In the genomic region with DNA sequence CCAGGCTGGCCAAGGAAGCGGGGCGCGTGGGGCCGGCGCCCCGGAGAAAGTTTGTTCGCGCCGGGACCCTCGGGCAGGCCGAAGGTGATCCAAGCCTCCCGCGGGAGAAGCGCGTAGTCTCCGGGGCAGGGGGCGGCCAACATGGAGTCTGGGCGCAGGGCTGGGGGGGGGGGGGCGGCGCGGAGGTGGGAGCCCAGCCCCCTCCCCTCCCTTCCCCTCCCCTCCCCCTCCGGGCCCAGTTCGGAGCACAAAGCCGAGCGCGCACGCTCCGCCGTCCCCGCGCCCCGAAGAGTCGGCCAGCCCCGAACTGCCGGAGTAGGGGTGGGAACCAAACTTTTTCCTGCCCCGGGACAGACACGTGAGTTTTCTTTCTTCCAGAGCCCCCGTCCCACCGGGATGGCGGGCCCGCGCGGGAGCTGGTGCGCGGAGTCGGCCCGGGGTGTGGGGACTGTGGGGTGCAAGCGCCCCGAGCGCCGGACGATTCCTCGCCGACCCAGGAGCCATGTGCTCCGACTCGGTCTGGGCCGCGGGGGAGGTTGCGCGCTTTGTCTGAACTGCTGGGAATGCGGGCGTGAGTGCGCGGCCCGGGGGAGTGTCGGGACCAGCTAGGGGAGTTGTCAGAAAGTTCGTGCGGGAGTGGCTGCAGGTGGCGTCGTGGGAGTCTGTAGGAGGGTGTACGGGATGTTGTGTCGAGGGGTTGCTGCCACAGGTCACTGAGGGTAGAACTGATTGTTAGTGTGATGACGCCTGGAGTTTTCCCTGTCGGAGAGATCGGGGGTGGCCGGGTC, we compare ENCODE assay signal across 1 cellular context.
TF ChIP-seq lines count a peak whose summit lies in the region.

No MANE protein-coding gene starts in this region.

TF ChIP-seq in HepG2, 621 proteins besides CTCF, POLR2A, EP300 and RAD21 (continued from another document and continues in another):
- TF ChIP-seq, protein P1, sequence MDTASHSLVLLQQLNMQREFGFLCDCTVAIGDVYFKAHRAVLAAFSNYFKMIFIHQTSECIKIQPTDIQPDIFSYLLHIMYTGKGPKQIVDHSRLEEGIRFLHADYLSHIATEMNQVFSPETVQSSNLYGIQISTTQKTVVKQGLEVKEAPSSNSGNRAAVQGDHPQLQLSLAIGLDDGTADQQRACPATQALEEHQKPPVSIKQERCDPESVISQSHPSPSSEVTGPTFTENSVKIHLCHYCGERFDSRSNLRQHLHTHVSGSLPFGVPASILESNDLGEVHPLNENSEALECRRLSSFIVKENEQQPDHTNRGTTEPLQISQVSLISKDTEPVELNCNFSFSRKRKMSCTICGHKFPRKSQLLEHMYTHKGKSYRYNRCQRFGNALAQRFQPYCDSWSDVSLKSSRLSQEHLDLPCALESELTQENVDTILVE (CRISPR knock-in tag; IDR thresholded peaks at IDR 0.05) = no peak
- TF ChIP-seq, protein P2, sequence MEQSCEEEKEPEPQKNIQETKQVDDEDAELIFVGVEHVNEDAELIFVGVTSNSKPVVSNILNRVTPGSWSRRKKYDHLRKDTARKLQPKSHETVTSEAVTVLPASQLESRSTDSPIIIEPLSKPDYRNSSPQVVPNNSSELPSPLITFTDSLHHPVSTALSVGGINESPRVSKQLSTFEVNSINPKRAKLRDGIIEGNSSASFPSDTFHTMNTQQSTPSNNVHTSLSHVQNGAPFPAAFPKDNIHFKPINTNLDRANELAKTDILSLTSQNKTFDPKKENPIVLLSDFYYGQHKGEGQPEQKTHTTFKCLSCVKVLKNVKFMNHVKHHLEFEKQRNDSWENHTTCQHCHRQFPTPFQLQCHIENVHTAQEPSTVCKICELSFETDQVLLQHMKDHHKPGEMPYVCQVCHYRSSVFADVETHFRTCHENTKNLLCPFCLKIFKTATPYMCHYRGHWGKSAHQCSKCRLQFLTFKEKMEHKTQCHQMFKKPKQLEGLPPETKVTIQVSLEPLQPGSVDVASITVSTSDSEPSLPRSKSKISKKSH (CRISPR knock-in tag; IDR thresholded peaks at IDR 0.05; ENCODE audit: borderline replicate concordance) = peak; percentile 89
- TF ChIP-seq HNRNPH1 (optimal IDR thresholded peaks at IDR 0.05; ENCODE audit: low read depth, low read length) = no peak
- no peak for TF ChIP-seq NR2F6 (IDR thresholded peaks at IDR 0.05)
- TF ChIP-seq NR2F6 (CRISPR knock-in tag; IDR thresholded peaks at IDR 0.05) = no peak; the same call in 1 of the 2 replicates
- TF ChIP-seq ZNF20 (CRISPR knock-in tag; IDR thresholded peaks at IDR 0.05) = peak; percentile 88; the same call in 1 of the 2 replicates
- TF ChIP-seq TP53 (CRISPR knock-in tag; conservative IDR thresholded peaks at IDR 0.05) = no peak; the same call in 1 of the 2 replicates
- TF ChIP-seq RFXAP (CRISPR knock-in tag; IDR thresholded peaks at IDR 0.05; ENCODE audit: borderline replicate concordance) = no peak
- 0 out of 2 replicates have a peak, but pooled peaks have one; percentile 7 for TF ChIP-seq NCOA2 (CRISPR knock-in tag; IDR thresholded peaks at IDR 0.05)
- TF ChIP-seq, protein P3, sequence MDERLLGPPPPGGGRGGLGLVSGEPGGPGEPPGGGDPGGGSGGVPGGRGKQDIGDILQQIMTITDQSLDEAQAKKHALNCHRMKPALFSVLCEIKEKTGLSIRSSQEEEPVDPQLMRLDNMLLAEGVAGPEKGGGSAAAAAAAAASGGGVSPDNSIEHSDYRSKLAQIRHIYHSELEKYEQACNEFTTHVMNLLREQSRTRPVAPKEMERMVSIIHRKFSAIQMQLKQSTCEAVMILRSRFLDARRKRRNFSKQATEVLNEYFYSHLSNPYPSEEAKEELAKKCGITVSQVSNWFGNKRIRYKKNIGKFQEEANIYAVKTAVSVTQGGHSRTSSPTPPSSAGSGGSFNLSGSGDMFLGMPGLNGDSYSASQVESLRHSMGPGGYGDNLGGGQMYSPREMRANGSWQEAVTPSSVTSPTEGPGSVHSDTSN (CRISPR knock-in tag; IDR thresholded peaks at IDR 0.05) = no peak
- TF ChIP-seq, protein P4, sequence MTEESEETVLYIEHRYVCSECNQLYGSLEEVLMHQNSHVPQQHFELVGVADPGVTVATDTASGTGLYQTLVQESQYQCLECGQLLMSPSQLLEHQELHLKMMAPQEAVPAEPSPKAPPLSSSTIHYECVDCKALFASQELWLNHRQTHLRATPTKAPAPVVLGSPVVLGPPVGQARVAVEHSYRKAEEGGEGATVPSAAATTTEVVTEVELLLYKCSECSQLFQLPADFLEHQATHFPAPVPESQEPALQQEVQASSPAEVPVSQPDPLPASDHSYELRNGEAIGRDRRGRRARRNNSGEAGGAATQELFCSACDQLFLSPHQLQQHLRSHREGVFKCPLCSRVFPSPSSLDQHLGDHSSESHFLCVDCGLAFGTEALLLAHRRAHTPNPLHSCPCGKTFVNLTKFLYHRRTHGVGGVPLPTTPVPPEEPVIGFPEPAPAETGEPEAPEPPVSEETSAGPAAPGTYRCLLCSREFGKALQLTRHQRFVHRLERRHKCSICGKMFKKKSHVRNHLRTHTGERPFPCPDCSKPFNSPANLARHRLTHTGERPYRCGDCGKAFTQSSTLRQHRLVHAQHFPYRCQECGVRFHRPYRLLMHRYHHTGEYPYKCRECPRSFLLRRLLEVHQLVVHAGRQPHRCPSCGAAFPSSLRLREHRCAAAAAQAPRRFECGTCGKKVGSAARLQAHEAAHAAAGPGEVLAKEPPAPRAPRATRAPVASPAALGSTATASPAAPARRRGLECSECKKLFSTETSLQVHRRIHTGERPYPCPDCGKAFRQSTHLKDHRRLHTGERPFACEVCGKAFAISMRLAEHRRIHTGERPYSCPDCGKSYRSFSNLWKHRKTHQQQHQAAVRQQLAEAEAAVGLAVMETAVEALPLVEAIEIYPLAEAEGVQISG (CRISPR knock-in tag; IDR thresholded peaks at IDR 0.05) = 0 out of 2 replicates have a peak, but pooled peaks have one; percentile 3
- TF ChIP-seq ZNF772 (CRISPR knock-in tag; IDR thresholded peaks at IDR 0.05) = peak; percentile 71; the same call in 1 of the 2 replicates
- peak; percentile 12; the same call in 1 of the 2 replicates for TF ChIP-seq SSRP1 (CRISPR knock-in tag; IDR thresholded peaks at IDR 0.05)
- TF ChIP-seq ZFP36L2 (CRISPR knock-in tag; IDR thresholded peaks at IDR 0.05) = peak; percentile 25; the same call in 1 of the 2 replicates
- TF ChIP-seq SNAPC2 (CRISPR knock-in tag; IDR thresholded peaks at IDR 0.05) = no peak
- no peak for TF ChIP-seq ZFP62 (CRISPR knock-in tag; IDR thresholded peaks at IDR 0.05)
- TF ChIP-seq ZNF234 (CRISPR knock-in tag; conservative IDR thresholded peaks at IDR 0.05) = peak; percentile 94
- TF ChIP-seq ARNTL (CRISPR knock-in tag; IDR thresholded peaks at IDR 0.05) = peak; percentile 71; the same call in 1 of the 2 replicates
- no peak for TF ChIP-seq ZKSCAN8 (CRISPR knock-in tag; IDR thresholded peaks at IDR 0.05; ENCODE audit: borderline replicate concordance)
- TF ChIP-seq, protein P5, sequence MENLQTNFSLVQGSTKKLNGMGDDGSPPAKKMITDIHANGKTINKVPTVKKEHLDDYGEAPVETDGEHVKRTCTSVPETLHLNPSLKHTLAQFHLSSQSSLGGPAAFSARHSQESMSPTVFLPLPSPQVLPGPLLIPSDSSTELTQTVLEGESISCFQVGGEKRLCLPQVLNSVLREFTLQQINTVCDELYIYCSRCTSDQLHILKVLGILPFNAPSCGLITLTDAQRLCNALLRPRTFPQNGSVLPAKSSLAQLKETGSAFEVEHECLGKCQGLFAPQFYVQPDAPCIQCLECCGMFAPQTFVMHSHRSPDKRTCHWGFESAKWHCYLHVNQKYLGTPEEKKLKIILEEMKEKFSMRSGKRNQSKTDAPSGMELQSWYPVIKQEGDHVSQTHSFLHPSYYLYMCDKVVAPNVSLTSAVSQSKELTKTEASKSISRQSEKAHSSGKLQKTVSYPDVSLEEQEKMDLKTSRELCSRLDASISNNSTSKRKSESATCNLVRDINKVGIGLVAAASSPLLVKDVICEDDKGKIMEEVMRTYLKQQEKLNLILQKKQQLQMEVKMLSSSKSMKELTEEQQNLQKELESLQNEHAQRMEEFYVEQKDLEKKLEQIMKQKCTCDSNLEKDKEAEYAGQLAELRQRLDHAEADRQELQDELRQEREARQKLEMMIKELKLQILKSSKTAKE (CRISPR knock-in tag; IDR thresholded peaks at IDR 0.05; ENCODE audit: borderline replicate concordance) = peak; percentile 46; the same call in 1 of the 2 replicates
- TF ChIP-seq JARID2 (CRISPR knock-in tag; IDR thresholded peaks at IDR 0.05; ENCODE audit: insufficient replicate concordance) = peak; percentile 85
- TF ChIP-seq MTA1 (CRISPR knock-in tag; IDR thresholded peaks at IDR 0.05; ENCODE audit: borderline replicate concordance) = no peak; the same call in 1 of the 2 replicates
- peak; percentile 97 for TF ChIP-seq DMAP1 (CRISPR knock-in tag; IDR thresholded peaks at IDR 0.05)
- TF ChIP-seq HNRNPUL1 (IDR thresholded peaks at IDR 0.05; ENCODE audit: low read depth, low read length) = no peak
- TF ChIP-seq, protein P6, sequence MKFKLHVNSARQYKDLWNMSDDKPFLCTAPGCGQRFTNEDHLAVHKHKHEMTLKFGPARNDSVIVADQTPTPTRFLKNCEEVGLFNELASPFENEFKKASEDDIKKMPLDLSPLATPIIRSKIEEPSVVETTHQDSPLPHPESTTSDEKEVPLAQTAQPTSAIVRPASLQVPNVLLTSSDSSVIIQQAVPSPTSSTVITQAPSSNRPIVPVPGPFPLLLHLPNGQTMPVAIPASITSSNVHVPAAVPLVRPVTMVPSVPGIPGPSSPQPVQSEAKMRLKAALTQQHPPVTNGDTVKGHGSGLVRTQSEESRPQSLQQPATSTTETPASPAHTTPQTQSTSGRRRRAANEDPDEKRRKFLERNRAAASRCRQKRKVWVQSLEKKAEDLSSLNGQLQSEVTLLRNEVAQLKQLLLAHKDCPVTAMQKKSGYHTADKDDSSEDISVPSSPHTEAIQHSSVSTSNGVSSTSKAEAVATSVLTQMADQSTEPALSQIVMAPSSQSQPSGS (CRISPR knock-in tag; IDR thresholded peaks at IDR 0.05) = no peak
- TF ChIP-seq AGO1 (IDR thresholded peaks at IDR 0.05; ENCODE audit: low read depth, low read length, poor library complexity, severe bottlenecking) = peak; percentile 84
- no peak for TF ChIP-seq SYNCRIP (IDR thresholded peaks at IDR 0.05; ENCODE audit: insufficient read depth, low read depth, low read length)
- no peak; the same call in 1 of the 2 replicates for TF ChIP-seq NFE2L1 (CRISPR knock-in tag; IDR thresholded peaks at IDR 0.05; ENCODE audit: borderline replicate concordance)
- peak; percentile 80 for TF ChIP-seq ZNF225 (CRISPR knock-in tag; IDR thresholded peaks at IDR 0.05)
- TF ChIP-seq SCMH1 (CRISPR knock-in tag; IDR thresholded peaks at IDR 0.05; ENCODE audit: borderline replicate concordance) = no peak
- TF ChIP-seq RELA (CRISPR knock-in tag; IDR thresholded peaks at IDR 0.05) = no peak
- TF ChIP-seq IKZF1 (IDR thresholded peaks at IDR 0.05) = no peak
- TF ChIP-seq SMARCE1 (IDR thresholded peaks at IDR 0.05; ENCODE audit: borderline replicate concordance) = no peak
- peak; percentile 95; the same call in 1 of the 2 replicates for TF ChIP-seq NFKB2 (CRISPR knock-in tag; IDR thresholded peaks at IDR 0.05; ENCODE audit: borderline replicate concordance)
- peak; percentile 89 for TF ChIP-seq JUNB (CRISPR knock-in tag; IDR thresholded peaks at IDR 0.05; ENCODE audit: borderline replicate concordance)
- no peak for TF ChIP-seq HMG20A (CRISPR knock-in tag; IDR thresholded peaks at IDR 0.05; ENCODE audit: borderline replicate concordance)
- peak; percentile 32; the same call in 1 of the 2 replicates for TF ChIP-seq ZNF121 (CRISPR knock-in tag; IDR thresholded peaks at IDR 0.05)
- no peak for TF ChIP-seq ZNF496 (CRISPR knock-in tag; IDR thresholded peaks at IDR 0.05; ENCODE audit: insufficient replicate concordance)
- no peak for TF ChIP-seq NFRKB (IDR thresholded peaks at IDR 0.05)
- no peak; the same call in 1 of the 2 replicates for TF ChIP-seq ZNF468 (CRISPR knock-in tag; IDR thresholded peaks at IDR 0.05)
- TF ChIP-seq PHB2 (IDR thresholded peaks at IDR 0.05; ENCODE audit: partially characterized antibody) = no peak
- TF ChIP-seq, protein P7, sequence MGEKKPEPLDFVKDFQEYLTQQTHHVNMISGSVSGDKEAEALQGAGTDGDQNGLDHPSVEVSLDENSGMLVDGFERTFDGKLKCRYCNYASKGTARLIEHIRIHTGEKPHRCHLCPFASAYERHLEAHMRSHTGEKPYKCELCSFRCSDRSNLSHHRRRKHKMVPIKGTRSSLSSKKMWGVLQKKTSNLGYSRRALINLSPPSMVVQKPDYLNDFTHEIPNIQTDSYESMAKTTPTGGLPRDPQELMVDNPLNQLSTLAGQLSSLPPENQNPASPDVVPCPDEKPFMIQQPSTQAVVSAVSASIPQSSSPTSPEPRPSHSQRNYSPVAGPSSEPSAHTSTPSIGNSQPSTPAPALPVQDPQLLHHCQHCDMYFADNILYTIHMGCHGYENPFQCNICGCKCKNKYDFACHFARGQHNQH (CRISPR knock-in tag; IDR thresholded peaks at IDR 0.05) = no peak; the same call in 1 of the 2 replicates
- TF ChIP-seq, protein P8, sequence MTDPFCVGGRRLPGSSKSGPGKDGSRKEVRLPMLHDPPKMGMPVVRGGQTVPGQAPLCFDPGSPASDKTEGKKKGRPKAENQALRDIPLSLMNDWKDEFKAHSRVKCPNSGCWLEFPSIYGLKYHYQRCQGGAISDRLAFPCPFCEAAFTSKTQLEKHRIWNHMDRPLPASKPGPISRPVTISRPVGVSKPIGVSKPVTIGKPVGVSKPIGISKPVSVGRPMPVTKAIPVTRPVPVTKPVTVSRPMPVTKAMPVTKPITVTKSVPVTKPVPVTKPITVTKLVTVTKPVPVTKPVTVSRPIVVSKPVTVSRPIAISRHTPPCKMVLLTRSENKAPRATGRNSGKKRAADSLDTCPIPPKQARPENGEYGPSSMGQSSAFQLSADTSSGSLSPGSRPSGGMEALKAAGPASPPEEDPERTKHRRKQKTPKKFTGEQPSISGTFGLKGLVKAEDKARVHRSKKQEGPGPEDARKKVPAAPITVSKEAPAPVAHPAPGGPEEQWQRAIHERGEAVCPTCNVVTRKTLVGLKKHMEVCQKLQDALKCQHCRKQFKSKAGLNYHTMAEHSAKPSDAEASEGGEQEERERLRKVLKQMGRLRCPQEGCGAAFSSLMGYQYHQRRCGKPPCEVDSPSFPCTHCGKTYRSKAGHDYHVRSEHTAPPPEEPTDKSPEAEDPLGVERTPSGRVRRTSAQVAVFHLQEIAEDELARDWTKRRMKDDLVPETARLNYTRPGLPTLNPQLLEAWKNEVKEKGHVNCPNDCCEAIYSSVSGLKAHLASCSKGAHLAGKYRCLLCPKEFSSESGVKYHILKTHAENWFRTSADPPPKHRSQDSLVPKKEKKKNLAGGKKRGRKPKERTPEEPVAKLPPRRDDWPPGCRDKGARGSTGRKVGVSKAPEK (CRISPR knock-in tag; IDR thresholded peaks at IDR 0.05; ENCODE audit: borderline replicate concordance) = peak; percentile 81; the same call in 1 of the 2 replicates
- TF ChIP-seq ZBTB3 (CRISPR knock-in tag; IDR thresholded peaks at IDR 0.05; ENCODE audit: borderline replicate concordance, low read depth) = no peak
- TF ChIP-seq, protein P9, sequence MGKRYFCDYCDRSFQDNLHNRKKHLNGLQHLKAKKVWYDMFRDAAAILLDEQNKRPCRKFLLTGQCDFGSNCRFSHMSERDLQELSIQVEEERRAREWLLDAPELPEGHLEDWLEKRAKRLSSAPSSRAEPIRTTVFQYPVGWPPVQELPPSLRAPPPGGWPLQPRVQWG (CRISPR knock-in tag; IDR thresholded peaks at IDR 0.05; ENCODE audit: borderline replicate concordance, low read depth) = no peak
- TF ChIP-seq HES4 (CRISPR knock-in tag; IDR thresholded peaks at IDR 0.05; ENCODE audit: borderline replicate concordance) = peak; percentile 73; the same call in 1 of the 2 replicates
- TF ChIP-seq EZH2 (conservative IDR thresholded peaks at IDR 0.05; ENCODE audit: low read depth, low read length) = no peak
- TF ChIP-seq ZBTB20 (CRISPR knock-in tag; IDR thresholded peaks at IDR 0.05; ENCODE audit: borderline replicate concordance, low read depth) = 0 out of 2 replicates have a peak, but pooled peaks have one; percentile 4
- peak; percentile 60 for TF ChIP-seq YEATS2 (CRISPR knock-in tag; IDR thresholded peaks at IDR 0.05; ENCODE audit: borderline replicate concordance)
- TF ChIP-seq ZNF430 (CRISPR knock-in tag; IDR thresholded peaks at IDR 0.05) = no peak; the same call in 1 of the 2 replicates
- peak; percentile 34 for TF ChIP-seq PHF5A (CRISPR knock-in tag; IDR thresholded peaks at IDR 0.05; ENCODE audit: low read depth, unreplicated experiment)
